Comparison of ENCODE assay signal across 11 cellular contexts in genomic region chr15:74052271-74053260, GRCh38. TPM values are rescaled to one million over a fixed set of nuclear protein-coding genes. Genes with fewer than 3 reads are reported as not detected.
DNase-seq lines count a peak whose midpoint lies in the region; ATAC-seq and TF ChIP-seq lines count a peak whose summit lies in the region.
"Not testable (repeated sequence)": the region's sequence is repeated elsewhere in the genome, so short reads cannot be mapped to it uniquely, and the experiment has no call there.
"Had no signal": no experiment of that assay in that cellular context is flagged by ENCODE, and none has a peak within 500 bp of the region (broad histone marks: within the 10 kb centered on the region; RNA-seq: fewer than 3 reads in every experiment).

No MANE protein-coding gene starts in this region.

- ATAC-seq in heart right ventricle: not testable (repeated sequence)

- intact Hi-C loops in heart right ventricle (cut with DNase I): loop anchor here in 5 of 10 donors (5.0 to 10.0 kb wide), 5 partner anchors 75 to 1738 kb away; no protein-coding TSS in a partner anchor
- intact Hi-C loops in sigmoid colon (cut with DNase I): loop anchor here (10.0 kb wide), 1 partner anchor 252 kb away; no protein-coding TSS in a partner anchor
- intact Hi-C loops in testis (cut with DNase I; ENCODE audit: low total_unique reads): not testable (repeated sequence)
- intact Hi-C loops in vagina (cut with DNase I): loop anchor here (10.0 kb wide), 1 partner anchor 262 kb away; no protein-coding TSS in a partner anchor

- 93% methylated on average over 42 of the region's 42 CpGs for WGBS in heart right ventricle, 2 donors
- WGBS in sigmoid colon, 2 donors: 89 to 91% methylated on average over 42 of the region's 42 CpGs
- WGBS in testis, 2 donors: 53 to 78% methylated on average over 26 to 30 of the region's 42 CpGs

- not testable (repeated sequence) for H3K9me3 ChIP-seq in HEK293 (ENCODE audit: control insufficient read depth, insufficient read depth, low read depth, low read length); heart right ventricle; sigmoid colon; testis; vagina

- not testable (repeated sequence) for TF ChIP-seq EP300 in sigmoid colon (IDR thresholded peaks at IDR 0.05)

- H3K36me3 ChIP-seq in HEK293 (ENCODE audit: control insufficient read depth in 2 of 2, insufficient read depth in 1 of 2, low read length in 2 of 2); heart right ventricle; sigmoid colon; testis (ENCODE audit: low read depth, missing control alignments); vagina: not testable (repeated sequence)

- H3K27ac ChIP-seq in HEK293 (ENCODE audit: extremely low read depth, low read depth, low read length): not testable (repeated sequence)
- H3K27ac ChIP-seq in coronary artery: peak overlapping the region; percentile 91 to 94
- H3K27ac ChIP-seq in heart right ventricle: peak overlapping the region in 9 of 10 donors; percentile 5 to 87 (median 79)
- peak overlapping the region; percentile 43 to 82 (median 80) for H3K27ac ChIP-seq in sigmoid colon
- peak overlapping the region in 1 of 2 donors; percentile 87 for H3K27ac ChIP-seq in testis
- peak overlapping the region; percentile 71 for H3K27ac ChIP-seq in vagina

- H3K4me3 ChIP-seq in HEK293 (ENCODE audit: low read depth, low read length); coronary artery; heart right ventricle; sigmoid colon; vagina: not testable (repeated sequence)
- peak overlapping the region; percentile 6 to 42 for H3K4me3 ChIP-seq in testis

- not testable (repeated sequence) for H3K27me3 ChIP-seq in heart right ventricle, sigmoid colon, testis, vagina

- not testable (repeated sequence) for H3K4me1 ChIP-seq in HEK293 (ENCODE audit: control insufficient read depth, insufficient read depth, low read length)
- H3K4me1 ChIP-seq in heart right ventricle (peaks cover 5 to 57% (median 33%) of the 10 kb centered on the region in 9 donors), sigmoid colon (peaks cover 0 to 54% (median 49%) of the 10 kb centered on the region in 4 donors), testis (peaks cover 14% of the 10 kb centered on the region), vagina (peaks cover 53% of the 10 kb centered on the region)

- DNase-seq in activated T-cell treated with anti-CD3 and anti-CD28 coated beads, Interleukin-2, amount 50 U/mL, for 1 hour: peak; percentile 11
- DNase-seq in coronary artery (ENCODE audit: low spot score) (peak; percentile 73), mesenteric fat pad (ENCODE audit: low spot score) (peak; percentile 88), sigmoid colon (peak; percentile 65), testis (peak; percentile 54)
- DNase-seq in heart right ventricle; vagina (ENCODE audit: extremely low spot score in 2 of 2): not testable (repeated sequence)

- not testable (repeated sequence) for TF ChIP-seq POLR2A in sigmoid colon (IDR thresholded peaks at IDR 0.05); testis (IDR thresholded peaks at IDR 0.05); vagina (IDR thresholded peaks at IDR 0.05)

- CTCF ChIA-PET in HEK293 (lab: Yijun Ruan, JAX): interaction anchor here (0.6 to 14.3 kb wide), 21 partner anchors 10 to 405 kb away, joined by 3 to 301 read pairs (median 4); partner anchors contain the start of gene PML

- TF ChIP-seq CTCF in HEK293 (tag by site-specific recombination; IDR thresholded peaks at IDR 0.05); coronary artery (IDR thresholded peaks at IDR 0.05); heart right ventricle (IDR thresholded peaks at IDR 0.05); sigmoid colon (IDR thresholded peaks at IDR 0.05); testis (IDR thresholded peaks at IDR 0.05); vagina (IDR thresholded peaks at IDR 0.05): not testable (repeated sequence)

- POLR2A ChIA-PET in HEK293 (lab: Yijun Ruan, JAX): interaction anchor here (1.0 kb wide), 1 partner anchor 58 kb away, joined by 3 read pairs; the partner anchor contains the start of gene PML

TF ChIP-seq in HEK293, 187 proteins besides CTCF, POLR2A, EP300 and RAD21:
- TF ChIP-seq SP2 (tag by site-specific recombination; IDR thresholded peaks at IDR 0.05): peak; percentile 31
TF ChIP-seq in HEK293: peak in this region for 1; not testable (repeated sequence) for 186.

RNA-seq across cellular contexts. Expression of gene GOLGA6A, which starts 29.8 kb away (rescaled TPM):
- total RNA-seq in heart right ventricle (not detected), mesenteric fat pad (not detected), sigmoid colon (not detected), testis (10 to 100 TPM; 32.4 to 42.4 TPM), vagina (0.25 TPM)
- polyA plus RNA-seq in heart right ventricle (not detected), sigmoid colon (not detected), testis (ENCODE audit: insufficient read depth, low read depth, low replicate concordance) (24.6 TPM)
- total RNA-seq: H4, M059J had no signal
- polyA plus RNA-seq: CD8-positive, alpha-beta memory T cell had no signal

RNA-seq across cellular contexts. Expression of gene PML, which starts 58.0 kb away (rescaled TPM):
- total RNA-seq in heart right ventricle: 10 to 100 TPM; 17.9 to 50.1 (median 22.5) TPM
- 10 to 100 TPM; 18.4 to 32.0 TPM for polyA plus RNA-seq in heart right ventricle
- total RNA-seq in mesenteric fat pad: 92.3 TPM
- 100 to 1,000 TPM in 1 of 4 donors, 10 to 100 TPM in 3; 43.3 to 129 (median 60.0) TPM for total RNA-seq in sigmoid colon
- polyA plus RNA-seq in sigmoid colon: 10 to 100 TPM in 1 of 3 donors, 1 to 10 TPM in 2; 9.6 to 36.4 (median 9.7) TPM
- total RNA-seq in testis: 10 to 100 TPM; 53.9 to 59.5 TPM
- polyA plus RNA-seq in testis (ENCODE audit: insufficient read depth, low read depth, low replicate concordance): 20.9 TPM
- 107 TPM for total RNA-seq in vagina

Comparison
In these comparisons a context has a peak if more than half of its experiments do, and no peak if none do; other contexts are left out.
1. RNA of gene GOLGA6A, which starts 29.8 kb away (total RNA-seq): 32.4 to 42.4 TPM in testis; 0.25 TPM in vagina (single experiment), not detected in mesenteric fat pad (single experiment), not detected in heart right ventricle and not detected in sigmoid colon; every median in the first group is over 10 times any median in the second.